Comparison of ENCODE assay signal across 8 cellular contexts in genomic region chr9:136051568-136052432, GRCh38. TPM values are rescaled to one million over a fixed set of nuclear protein-coding genes. Genes with fewer than 3 reads are reported as not detected.
DNase-seq lines count a peak whose midpoint lies in the region; ATAC-seq, FAIRE-seq and TF ChIP-seq lines count a peak whose summit lies in the region.

No MANE protein-coding gene starts in this region.

- H3K4me1 ChIP-seq in NT2/D1 (ENCODE audit: insufficient read depth, insufficient read length): peaks cover 68% of the 10 kb centered on the region

- no peak for FAIRE-seq in D721Med (lab: Jason Lieb, UNC)

- peak in 13 of 14 donors; percentile 64 to 91 (median 82) for DNase-seq in C1 segment of cervical spinal cord (lab: John Stamatoyannopoulos, UW)
- DNase-seq in HFFc6: peak; percentile 97
- peak; percentile 87 for DNase-seq in NT2/D1 (ENCODE audit: low read depth, low spot score)
- DNase-seq in central memory CD8-positive, alpha-beta T cell (ENCODE audit: low spot score in 2 of 2): no peak
- peak; percentile 74 for DNase-seq in iPS-NIHi11 (ENCODE audit: low spot score)
- DNase-seq in retina: peak; percentile 78
- no peak for DNase-seq in stimulated activated naive CD4-positive, alpha-beta T cell treated with Interleukin-2 at 50 U/mL for 16 hours (lab: John Stamatoyannopoulos, UW)
- DNase-seq in D721Med (ENCODE audit: insufficient read length, low spot score): no peak

- H3K4me1 Mint-ChIP-seq in HFFc6 (ENCODE audit: low read depth): peaks cover 11% of the 10 kb centered on the region
- peaks cover 20% of the 10 kb centered on the region for H3K4me1 Mint-ChIP-seq in central memory CD8-positive, alpha-beta T cell

- H3K36me3 Mint-ChIP-seq in HFFc6 (ENCODE audit: low read depth): no peaks in the 10 kb centered on the region
- H3K36me3 Mint-ChIP-seq in central memory CD8-positive, alpha-beta T cell (ENCODE audit: insufficient read depth): peaks cover 7% of the 10 kb centered on the region

- H3K27me3 Mint-ChIP-seq in HFFc6 (ENCODE audit: insufficient read depth): peaks cover 3% of the 10 kb centered on the region; the same call in 1 of the 2 replicates
- H3K27me3 Mint-ChIP-seq in central memory CD8-positive, alpha-beta T cell: no peaks in the 10 kb centered on the region

- no peaks in the 10 kb centered on the region for H3K9me3 Mint-ChIP-seq in HFFc6
- H3K9me3 Mint-ChIP-seq in central memory CD8-positive, alpha-beta T cell: no peaks in the 10 kb centered on the region

- ATAC-seq in central memory CD8-positive, alpha-beta T cell (replicated peaks; ENCODE audit: extremely low read depth, poor library complexity, severe bottlenecking): no peak

- no peaks in the 10 kb centered on the region for H3K27me3 ChIP-seq in NT2/D1 (ENCODE audit: insufficient read depth, insufficient read length)

- TF ChIP-seq CTCF in HFFc6 (IDR thresholded peaks at IDR 0.05) (no peak), D721Med (IDR thresholded peaks at IDR 0.05; ENCODE audit: insufficient read depth, missing control alignments) (no peak)

- H3K9me3 ChIP-seq in NT2/D1 (ENCODE audit: insufficient read depth, low read length): no peaks in the 10 kb centered on the region

- H3K9ac ChIP-seq in NT2/D1 (ENCODE audit: insufficient read length, low read depth): peak overlapping the region; percentile 98

- peaks cover 38% of the 10 kb centered on the region for H3K36me3 ChIP-seq in NT2/D1 (ENCODE audit: insufficient read depth, insufficient read length, low read length)

- peak overlapping the region; percentile 87 for H3K4me3 ChIP-seq in NT2/D1 (ENCODE audit: insufficient read length, low read depth)

- peak overlapping the region; percentile 57 for H3K4me3 Mint-ChIP-seq in HFFc6
- H3K4me3 Mint-ChIP-seq in central memory CD8-positive, alpha-beta T cell: peak overlapping the region; percentile 68

- peak overlapping the region; percentile 82 for H3K27ac Mint-ChIP-seq in HFFc6
- H3K27ac Mint-ChIP-seq in central memory CD8-positive, alpha-beta T cell (ENCODE audit: low read depth): no peak overlapping the region

RNA-seq across cellular contexts. Expression of gene NACC2, which starts 43.3 kb away (rescaled TPM):
- total RNA-seq in HFFc6 (2021; fragmentation: NEBNext Ultra II Directional; extraction: Animal tissue kit (Norgen Biotek cat#: 25700)): 10 to 100 TPM; 38.2 to 46.7 (median 40.2) TPM

Comparison
In these comparisons a context has a peak if more than half of its experiments do, and no peak if none do; other contexts are left out.
1. DNase-seq: peak in C1 segment of cervical spinal cord (13 of 14), HFFc6 (single experiment), NT2/D1 (single experiment), iPS-NIHi11 (single experiment) and retina (single experiment); none in central memory CD8-positive, alpha-beta T cell (0 of 2), stimulated activated naive CD4-positive, alpha-beta T cell treated with Interleukin-2 at 50 U/mL for 16 hours (single experiment) and D721Med (single experiment).